30 cellular contexts compared by ENCODE assay signal in genomic region chr6:125066140-125066539, GRCh38.
"Had no signal": no experiment of that assay in that cellular context is flagged by ENCODE, and none has a peak within 500 bp of the region (broad histone marks: within the 10 kb centered on the region; RNA-seq: fewer than 3 reads in every experiment).

No MANE protein-coding gene starts in this region.

- ATAC-seq: gastrocnemius medialis, left cardiac atrium, sciatic nerve had no signal

- H3K36me3 Mint-ChIP-seq: activated CD4-positive, alpha-beta memory T cell treated with anti-CD3 and anti-CD28 coated beads for 36 hours; activated naive CD4-positive, alpha-beta T cell treated with anti-CD3 and anti-CD28 coated beads, Interleukin-2, amount 10 ng/mL, durations not matched to agents 7 days and 5 days had no signal

- H3K27ac Mint-ChIP-seq: activated CD4-positive, alpha-beta memory T cell treated with anti-CD3 and anti-CD28 coated beads for 36 hours; activated naive CD4-positive, alpha-beta T cell treated with anti-CD3 and anti-CD28 coated beads, Interleukin-2, amount 10 ng/mL, durations not matched to agents 7 days and 5 days; activated naive CD8-positive, alpha-beta T cell treated with anti-CD3 and anti-CD28 coated beads, Interleukin-2, amount 10 ng/mL, durations not matched to agents 7 days and 5 days; activated T-helper 1 cell treated with anti-CD3 and anti-CD28 coated beads, Interleukin-12 subunit alpha, Interleukin-12 subunit beta, Interleukin-2, Interleukin-4 antibody, amounts not matched to agents 30 ng/mL and 10 ng/mL and 1 ng/mL, durations not matched to agents 14 hours and 24 hours and 36 hours; nephron progenitor cell; T-helper 2 cell treated with Interferon-gamma antibody and Interleukin-4, amounts not matched to agents 5 μg/mL and 100 μg/mL, for 36 hours had no signal

- DNase-seq: activated CD4-positive, alpha-beta memory T cell treated with anti-CD3 and anti-CD28 coated beads for 36 hours; activated CD4-positive, alpha-beta T cell treated with anti-CD3 and anti-CD28 coated beads for 48 hours; activated CD8-positive, alpha-beta memory T cell treated with anti-CD3 and anti-CD28 coated beads, Interleukin-2, amount 50 U/mL, for 4 hours; activated effector memory CD4-positive, alpha-beta T cell treated with anti-CD3 and anti-CD28 coated beads, Interleukin-2, amount 50 U/mL, for 16 hours; activated naive CD4-positive, alpha-beta T cell treated with anti-CD3 and anti-CD28 coated beads, Interleukin-2, amount 10 ng/mL, durations not matched to agents 7 days and 5 days; activated naive CD8-positive, alpha-beta T cell treated with anti-CD3 and anti-CD28 coated beads, Interleukin-2, amount 10 ng/mL, durations not matched to agents 7 days and 5 days; activated T-cell treated with anti-CD3 and anti-CD28 coated beads, Interleukin-2, amount 50 U/mL, for 1 hour; brain microvascular endothelial cell; dorsolateral prefrontal cortex; effector memory CD4-positive, alpha-beta T cell; gastrocnemius medialis; left cardiac atrium; mammary epithelial cell; nephron progenitor cell; stimulated activated CD4-positive, alpha-beta T cell treated with anti-CD3 and anti-CD28 coated beads, Interleukin-4, amount 100 ng/mL, for 24 hours; stimulated activated CD8-positive, alpha-beta memory T cell treated with anti-CD3 and anti-CD28 coated beads, Interleukin-4, amount 100 ng/mL, for 48 hours; stimulated activated naive CD4-positive, alpha-beta T cell; T-helper 1 cell; transverse colon; uterus had no signal

- H3K27me3 ChIP-seq: ascending aorta, brain microvascular endothelial cell, dorsolateral prefrontal cortex, gastrocnemius medialis, hepatocyte, neutrophil, suprapubic skin, transverse colon, uterus had no signal

- H3K4me1 Mint-ChIP-seq: activated naive CD4-positive, alpha-beta T cell treated with anti-CD3 and anti-CD28 coated beads, Interleukin-2, amount 10 ng/mL, durations not matched to agents 7 days and 5 days; activated naive CD8-positive, alpha-beta T cell treated with anti-CD3 and anti-CD28 coated beads, Interleukin-2, amount 10 ng/mL, durations not matched to agents 7 days and 5 days; nephron progenitor cell had no signal

- H3K9me3 Mint-ChIP-seq: activated CD4-positive, alpha-beta memory T cell treated with anti-CD3 and anti-CD28 coated beads for 36 hours; activated naive CD4-positive, alpha-beta T cell treated with anti-CD3 and anti-CD28 coated beads, Interleukin-2, amount 10 ng/mL, durations not matched to agents 7 days and 5 days; activated T-helper 1 cell treated with anti-CD3 and anti-CD28 coated beads, Interleukin-12 subunit alpha, Interleukin-12 subunit beta, Interleukin-2, Interleukin-4 antibody, amounts not matched to agents 30 ng/mL and 10 ng/mL and 1 ng/mL, durations not matched to agents 14 hours and 24 hours and 36 hours; nephron progenitor cell; T-helper 2 cell treated with Interferon-gamma antibody and Interleukin-4, amounts not matched to agents 5 μg/mL and 100 μg/mL, for 36 hours had no signal

- H3K27me3 Mint-ChIP-seq: activated CD4-positive, alpha-beta memory T cell treated with anti-CD3 and anti-CD28 coated beads for 36 hours had no signal

- H3K4me1 ChIP-seq: gastrocnemius medialis, suprapubic skin, transverse colon, uterus had no signal

- H3K36me3 ChIP-seq: brain microvascular endothelial cell, gastrocnemius medialis, neutrophil, suprapubic skin, transverse colon, uterus had no signal

- H3K4me3 ChIP-seq: ascending aorta, coronary artery, dorsolateral prefrontal cortex, gastrocnemius medialis, hepatocyte, skin epidermis, suprapubic skin, transverse colon, uterus had no signal

- H3K4me3 Mint-ChIP-seq: activated CD4-positive, alpha-beta memory T cell treated with anti-CD3 and anti-CD28 coated beads for 36 hours; activated naive CD4-positive, alpha-beta T cell treated with anti-CD3 and anti-CD28 coated beads, Interleukin-2, amount 10 ng/mL, durations not matched to agents 7 days and 5 days; activated naive CD8-positive, alpha-beta T cell treated with anti-CD3 and anti-CD28 coated beads, Interleukin-2, amount 10 ng/mL, durations not matched to agents 7 days and 5 days; activated T-helper 1 cell treated with anti-CD3 and anti-CD28 coated beads, Interleukin-12 subunit alpha, Interleukin-12 subunit beta, Interleukin-2, Interleukin-4 antibody, amounts not matched to agents 30 ng/mL and 10 ng/mL and 1 ng/mL, durations not matched to agents 14 hours and 24 hours and 36 hours; nephron progenitor cell; T-helper 2 cell treated with Interferon-gamma antibody and Interleukin-4, amounts not matched to agents 5 μg/mL and 100 μg/mL, for 36 hours had no signal

- H3K9me3 ChIP-seq: ascending aorta, gastrocnemius medialis, neutrophil, suprapubic skin, transverse colon, uterus had no signal

- H3K27ac ChIP-seq: ascending aorta, brain microvascular endothelial cell, coronary artery, dorsolateral prefrontal cortex, gastrocnemius medialis, hepatocyte, skin epidermis, suprapubic skin, transverse colon, uterus, VCaP had no signal
